ENCODE assay signal across 16 cellular contexts in genomic region chr6:338815-339262, GRCh38. TPM values are rescaled to one million over a fixed set of nuclear protein-coding genes. Genes with fewer than 3 reads are reported as not detected.
DNase-seq lines count a peak whose midpoint lies in the region; ATAC-seq, FAIRE-seq and TF ChIP-seq lines count a peak whose summit lies in the region.
"Had no signal": no experiment of that assay in that cellular context is flagged by ENCODE, and none has a peak within 500 bp of the region (broad histone marks: within the 10 kb centered on the region; RNA-seq: fewer than 3 reads in every experiment).

No MANE protein-coding gene starts in this region.

- in situ Hi-C loops in K562 (cut with MboI) = no loop called here

- WGBS in K562 (ENCODE audit: insufficient coverage, low coverage, missing lambda C conversion rate) = 5% methylated on average over 4 of the region's 4 CpGs

- no peaks in the 10 kb centered on the region for H3K36me3 Mint-ChIP-seq in activated CD4-positive, alpha-beta T cell treated with anti-CD3 and anti-CD28 coated beads, Interleukin-2, amount 10 ng/mL, durations not matched to agents 24 days and 14 days (ENCODE audit: low read depth)

- BruUV-seq in K562 (replicated peaks; lab: Mats Ljungman, UMichigan) = no TSS peak

- H3K27me3 ChIP-seq in KMS-11 (ENCODE audit: insufficient read depth, low read depth) (no peaks in the 10 kb centered on the region), K562 (ENCODE audit: control insufficient read depth in 2 of 2, insufficient read depth in 2 of 2, low read length in 2 of 2) (peaks cover 0 to 15% of the 10 kb centered on the region in 2 experiments; a peak in 3 of 5 replicates), neutrophil (no peaks in the 10 kb centered on the region)
- H3K27me3 ChIP-seq: suprapubic skin had no signal

- H3K27ac Mint-ChIP-seq in activated CD4-positive, alpha-beta T cell treated with anti-CD3 and anti-CD28 coated beads, Interleukin-2, amount 10 ng/mL, durations not matched to agents 24 days and 14 days = peak overlapping the region; percentile 78

- TF ChIP-seq EP300 in K562 (IDR thresholded peaks at IDR 0.05; ENCODE audit: low read length) = no peak

- H3K9me1 ChIP-seq in K562 (ENCODE audit: control insufficient read depth, insufficient read depth, low read length) = no peaks in the 10 kb centered on the region

- TF ChIP-seq RAD21 in K562 (CRISPR knock-in tag; conservative IDR thresholded peaks at IDR 0.05 in 1 of 2, IDR thresholded peaks at IDR 0.05 in 1 of 2) = peak in 1 of 2 experiments; percentile 10; a peak in 1 of 4 replicates

- H4K20me1 ChIP-seq in KMS-11 (ENCODE audit: insufficient read depth) = no peaks in the 10 kb centered on the region
- peaks cover 15% of the 10 kb centered on the region for H4K20me1 ChIP-seq in K562 (replicated peaks; ENCODE audit: control insufficient read depth, insufficient read depth, low read length)

- H3K4me1 ChIP-seq in KMS-11 (ENCODE audit: low read depth, poor library complexity, severe bottlenecking) = peaks cover 57% of the 10 kb centered on the region
- peaks cover 20 to 44% of the 10 kb centered on the region in 2 experiments for H3K4me1 ChIP-seq in K562 (replicated peaks in 1 of 2; ENCODE audit: control insufficient read depth in 2 of 2, insufficient read depth in 2 of 2, low read length in 2 of 2)
- peaks cover 65 to 76% of the 10 kb centered on the region in 2 experiments for H3K4me1 ChIP-seq in neutrophil (ENCODE audit: control insufficient read depth in 1 of 2, insufficient read depth in 1 of 2, low read depth in 1 of 2, low read length in 1 of 2)
- H3K4me1 ChIP-seq: suprapubic skin had no signal

- intact Hi-C loops in activated CD4-positive, alpha-beta T cell treated with anti-CD3 and anti-CD28 coated beads, Interleukin-2, amount 10 ng/mL, durations not matched to agents 24 days and 14 days (cut with micrococcal nuclease) = loop anchor here (1.0 to 5.0 kb wide), 6 partner anchors 46 to 153 kb away; partner anchors contain the start of gene DUSP22
- intact Hi-C loops in K562 (cut with micrococcal nuclease) = no loop called here

- no peaks in the 10 kb centered on the region for H3K9me3 ChIP-seq in K562 (replicated peaks; ENCODE audit: control insufficient read depth, insufficient read depth, low read depth, low read length)
- H3K9me3 ChIP-seq in neutrophil = no peaks in the 10 kb centered on the region
- H3K9me3 ChIP-seq: suprapubic skin had no signal

- TF ChIP-seq CTCF in KMS-11 (conservative IDR thresholded peaks at IDR 0.05; ENCODE audit: low read depth, low read length) (no peak), K562 (IDR thresholded peaks at IDR 0.05 in 2 of 3, conservative IDR thresholded peaks at IDR 0.05 in 1 of 3; ENCODE audit: insufficient read depth in 2 of 3, low read depth in 1 of 3, low read length in 3 of 3) (no peak), neutrophil (IDR thresholded peaks at IDR 0.05) (no peak)

- CTCF ChIA-PET in K562 (lab: Yijun Ruan, JAX; ENCODE audit: low intra/inter-chr PET ratio) = no interaction called here

- H3K9me3 Mint-ChIP-seq in activated CD4-positive, alpha-beta T cell treated with anti-CD3 and anti-CD28 coated beads, Interleukin-2, amount 10 ng/mL, durations not matched to agents 24 days and 14 days = no peaks in the 10 kb centered on the region

- DNase-seq in activated CD4-positive, alpha-beta T cell treated with anti-CD3 and anti-CD28 coated beads, Interleukin-2, amount 10 ng/mL, durations not matched to agents 24 days and 14 days = peak; percentile 77
- DNase-seq in activated CD4-positive, alpha-beta T cell treated with anti-CD3 and anti-CD28 coated beads for 4 hours = no peak
- DNase-seq in K562 (ENCODE audit: extremely low read depth in 1 of 4, low spot score in 3 of 4) = peak in 1 of 4 experiments; percentile 44
- DNase-seq in iPS-NIHi7 (ENCODE audit: extremely low spot score) = no peak
- DNase-seq in T-helper 9 cell = no peak
- DNase-seq: anterior cingulate cortex, NCI-H187 treated with DMSO at 0.1 percent for 48 hours, NCI-H524 treated with DMSO at 0.1 percent for 48 hours, PC-9 had no signal

- ATAC-seq in K562 = no peak
- ATAC-seq in HG03565 (IDR thresholded peaks at IDR 0.05; ENCODE audit: unreplicated experiment) = no peak

- FAIRE-seq in K562 (lab: Jason Lieb, UNC) = peak; percentile 55
- FAIRE-seq: GM12892 had no signal

- peak overlapping the region; percentile 9 for H3K4me2 ChIP-seq in KMS-11
- H3K4me2 ChIP-seq in K562 (ENCODE audit: insufficient read depth, low read length) = no peak overlapping the region
- H3K4me2 ChIP-seq: PC-9 had no signal

- H3K36me3 ChIP-seq in KMS-11 (ENCODE audit: insufficient read depth) (no peaks in the 10 kb centered on the region), K562 (ENCODE audit: control insufficient read depth, insufficient read depth, low read length) (no peaks in the 10 kb centered on the region), neutrophil (no peaks in the 10 kb centered on the region)
- H3K36me3 ChIP-seq: suprapubic skin had no signal

- H3K79me2 ChIP-seq in KMS-11 (ENCODE audit: insufficient read depth, low read depth) (peaks cover 6% of the 10 kb centered on the region; the same call in 1 of the 2 replicates), K562 (ENCODE audit: control insufficient read depth, insufficient read depth, low read length) (no peaks in the 10 kb centered on the region)

- peak overlapping the region; percentile 60 for H3K4me3 Mint-ChIP-seq in activated CD4-positive, alpha-beta T cell treated with anti-CD3 and anti-CD28 coated beads, Interleukin-2, amount 10 ng/mL, durations not matched to agents 24 days and 14 days

- POLR2A ChIA-PET in K562 (lab: Yijun Ruan, JAX) = interaction anchor here (2.9 to 3.7 kb wide), 2 partner anchors 12 to 16 kb away, joined by 7 to 19 read pairs; no protein-coding TSS in a partner anchor

- H3K9ac ChIP-seq in KMS-11 (no peak overlapping the region), K562 (ENCODE audit: insufficient read depth in 1 of 2, low read depth in 2 of 2, low read length in 2 of 2) (no peak overlapping the region)

- TF ChIP-seq POLR2A in K562 (conservative IDR thresholded peaks at IDR 0.05) = no peak

- H2AFZ ChIP-seq in KMS-11 (ENCODE audit: low read depth) (no peak overlapping the region), K562 (ENCODE audit: low read depth, low read length) (0 out of 2 replicates have a peak overlapping the region, but pooled peaks have one; percentile 2)
- H2AFZ ChIP-seq: PC-9 had no signal

- no peak overlapping the region for H3K27ac ChIP-seq in KMS-11
- H3K27ac ChIP-seq in K562 (ENCODE audit: extremely low read depth, low read depth, low read length) = no peak overlapping the region
- peak overlapping the region; percentile 73 for H3K27ac ChIP-seq in neutrophil
- H3K27ac ChIP-seq: PC-9, suprapubic skin had no signal

- H3K4me3 ChIP-seq in KMS-11 (IDR thresholded peaks at IDR 0.05; ENCODE audit: insufficient read depth, low read depth, low read length) (no peak overlapping the region), K562 (no peak overlapping the region), neutrophil (ENCODE audit: low read depth in 1 of 2, low read length in 1 of 2) (peak overlapping the region in 1 of 2 experiments; percentile 4)
- H3K4me3 ChIP-seq: PC-9, suprapubic skin had no signal

- peaks cover 52% of the 10 kb centered on the region for H3K4me1 Mint-ChIP-seq in activated CD4-positive, alpha-beta T cell treated with anti-CD3 and anti-CD28 coated beads, Interleukin-2, amount 10 ng/mL, durations not matched to agents 24 days and 14 days

- H3K27me3 Mint-ChIP-seq in activated CD4-positive, alpha-beta T cell treated with anti-CD3 and anti-CD28 coated beads, Interleukin-2, amount 10 ng/mL, durations not matched to agents 24 days and 14 days = no peaks in the 10 kb centered on the region
- H3K27me3 Mint-ChIP-seq: CD4-positive, alpha-beta memory T cell had no signal

RNA-seq across cellular contexts. Expression of gene DUSP22, which starts 46.6 kb away (rescaled TPM):
- total RNA-seq in activated CD4-positive, alpha-beta T cell treated with anti-CD3 and anti-CD28 coated beads, Interleukin-2, amount 10 ng/mL, durations not matched to agents 24 days and 14 days = 22.5 and 24.0 TPM in 2 replicates
- total RNA-seq in K562 (2011; cell fraction: chromatin; rRNA removed; ENCODE audit: low replicate concordance) = 24.8 and 31.0 TPM in 2 replicates
- total RNA-seq in K562 (2011; cell fraction: nucleolus; rRNA removed) = 15.9 and 18.3 TPM in 2 replicates
- total RNA-seq in K562 (2011; cell fraction: nucleoplasm; rRNA removed) = 24.7 and 35.4 TPM in 2 replicates
- 11.8 and 14.0 TPM in 2 replicates for total RNA-seq in K562 (2014; rRNA removed)
- total RNA-seq in K562 (2014; rRNA removed; fragmentation: Illumina TruSeq; extraction: Trizol) = 10.3 and 12.3 TPM in 2 replicates
- total RNA-seq in K562 (2015; rRNA removed; fragmentation: Illumina TruSeq; extraction: Trizol) = 10.0 TPM in 2 replicates
- 19.4 TPM in 2 replicates for total RNA-seq in K562 (2021)
- 10.4 and 14.3 TPM in 2 replicates for polyA plus RNA-seq in K562 (2011; rRNA removed)
- 9.5 and 14.9 TPM in 2 replicates for polyA plus RNA-seq in K562 (2011; cell fraction: cytosol; rRNA removed)
- 50.7 and 53.8 TPM in 2 replicates for polyA plus RNA-seq in K562 (2011; cell fraction: nucleus; rRNA removed)
- polyA plus RNA-seq in K562 (2012) = 16.9 and 37.3 TPM in 2 replicates
- 13.8 and 14.4 TPM in 2 replicates for polyA plus RNA-seq in K562 (2014; fragmentation: Illumina TruSeq; extraction: Trizol)
- 1 to 10 TPM; 9.3 to 9.6 TPM for polyA plus RNA-seq in K562 (2014; fragmentation: Nextera tagmentation; extraction: Ambion mirVana)
- 14.7 and 17.5 TPM in 2 replicates for polyA plus RNA-seq in K562 (2014; rRNA removed)
- 7.9 and 8.9 TPM in 2 replicates for polyA minus RNA-seq in K562 (2011; rRNA and poly(A)+ RNA removed)
- polyA minus RNA-seq in K562 (2011; cell fraction: cytosol; rRNA and poly(A)+ RNA removed) = 5.4 and 9.0 TPM in 2 replicates
- polyA minus RNA-seq in K562 (2011; cell fraction: nucleus; rRNA and poly(A)+ RNA removed) = 10.0 and 16.2 TPM in 2 replicates

RNA-seq across cellular contexts. Expression of gene IRF4, which starts 52.7 kb away (rescaled TPM):
- total RNA-seq in activated CD4-positive, alpha-beta T cell treated with anti-CD3 and anti-CD28 coated beads, Interleukin-2, amount 10 ng/mL, durations not matched to agents 24 days and 14 days = 831 and 846 TPM in 2 replicates
- total RNA-seq in K562 (2011; cell fraction: chromatin; rRNA removed; ENCODE audit: low replicate concordance) = not detected in 2 replicates
- total RNA-seq in K562 (2011; cell fraction: nucleolus; rRNA removed) = not detected in 2 replicates
- not detected in 2 replicates for total RNA-seq in K562 (2011; cell fraction: nucleoplasm; rRNA removed)
- total RNA-seq in K562 (2014; rRNA removed) (0.09 TPM in 1 of 2 replicates, not detected in the other), K562 (2014; rRNA removed; fragmentation: Illumina TruSeq; extraction: Trizol) (not detected in 2 replicates), K562 (2015; rRNA removed; fragmentation: Illumina TruSeq; extraction: Trizol) (not detected in 2 replicates), K562 (2021) (0.33 and 1.3 TPM in 2 replicates)
- polyA plus RNA-seq in K562 (2011; rRNA removed) (0.03 TPM in 1 of 2 replicates, not detected in the other), K562 (2014; fragmentation: Illumina TruSeq; extraction: Trizol) (0.46 TPM in 1 of 2 replicates, not detected in the other), K562 (2014; fragmentation: Nextera tagmentation; extraction: Ambion mirVana) (not detected), K562 (2014; rRNA removed) (0.05 TPM in 1 of 2 replicates, not detected in the other)
- polyA plus RNA-seq in K562 (2011; cell fraction: cytosol; rRNA removed) = 0.32 TPM in 1 of 2 replicates, not detected in the other
- polyA plus RNA-seq in K562 (2011; cell fraction: nucleus; rRNA removed) = not detected in 2 replicates
- 0.06 and 0.12 TPM in 2 replicates for polyA plus RNA-seq in K562 (2012)
- polyA minus RNA-seq in K562 (2011; rRNA and poly(A)+ RNA removed) = 0.04 and 0.78 TPM in 2 replicates
- polyA minus RNA-seq in K562 (2011; cell fraction: cytosol; rRNA and poly(A)+ RNA removed) = not detected in 2 replicates
- polyA minus RNA-seq in K562 (2011; cell fraction: nucleus; rRNA and poly(A)+ RNA removed) = not detected in 2 replicates
- total RNA-seq: A172, PC-9 had no signal

Comparison
In these comparisons a context has a peak if more than half of its experiments do, and no peak if none do; other contexts are left out.
1. RNA of gene IRF4, which starts 52.7 kb away (total RNA-seq): 831 to 846 TPM in activated CD4-positive, alpha-beta T cell treated with anti-CD3 and anti-CD28 coated beads, Interleukin-2, amount 10 ng/mL, durations not matched to agents 24 days and 14 days; 0.09 to 1.3 TPM in K562; every median in the first group is over 100 times any median in the second.